31 cellular contexts compared by ENCODE assay signal in the genomic region with DNA sequence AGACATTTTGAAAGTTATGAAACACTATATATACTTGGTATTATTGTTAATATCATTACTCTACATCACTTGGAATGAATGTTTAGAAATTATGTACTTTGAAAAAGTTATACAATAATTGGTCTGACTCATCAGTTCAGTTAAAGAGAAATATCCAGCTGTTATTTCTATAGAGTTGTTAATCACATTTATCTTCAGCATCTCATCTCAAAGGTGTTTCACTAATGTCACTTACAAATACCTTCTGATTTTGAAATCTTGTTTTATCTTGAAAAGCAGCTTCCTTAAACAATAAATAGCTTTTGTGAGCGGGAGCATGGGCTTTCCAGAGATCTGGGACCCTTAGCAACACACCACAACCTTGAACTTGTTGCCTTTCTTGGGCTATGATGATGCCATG.
"Had no signal": no experiment of that assay in that cellular context is flagged by ENCODE, and none has a peak within 500 bp of the region (broad histone marks: within the 10 kb centered on the region; RNA-seq: fewer than 3 reads in every experiment).

No MANE protein-coding gene starts in this region.

- ATAC-seq: activated naive CD4-positive, alpha-beta T cell treated with anti-CD3 and anti-CD28 coated beads, Interleukin-2, amount 50 U/mL, for 72 hours; activated naive CD8-positive, alpha-beta T cell treated with anti-CD3 and anti-CD28 coated beads, Interleukin-2, amount 50 U/mL, for 24 hours; activated T-cell treated with anti-CD3 and anti-CD28 coated beads, Interleukin-2, amount 50 U/mL, for 4 hours; activated T-cell treated with anti-CD3 and anti-CD28 coated beads, Interleukin-2, amount 50 U/mL, for 72 hours; activated T-helper 17 cell treated with anti-CD3 and anti-CD28 coated beads, Interleukin-2, amount 50 U/mL, for 72 hours; body of pancreas had no signal

- DNase-seq: activated effector memory CD4-positive, alpha-beta T cell treated with anti-CD3 and anti-CD28 coated beads, Interleukin-2, amount 50 U/mL, for 16 hours; activated effector memory CD4-positive, alpha-beta T cell treated with Interleukin-2 at 50 U/mL for 16 hours; activated gamma-delta T cell; activated gamma-delta T cell treated with Interleukin-2 at 50 U/mL for 16 hours; activated naive CD4-positive, alpha-beta T cell; activated naive CD4-positive, alpha-beta T cell treated with anti-CD3 and anti-CD28 coated beads for 36 hours; activated naive CD4-positive, alpha-beta T cell treated with anti-CD3 and anti-CD28 coated beads, Interleukin-2, amount 10 ng/mL, durations not matched to agents 7 days and 5 days; activated naive CD4-positive, alpha-beta T cell treated with anti-CD3 and anti-CD28 coated beads, Interleukin-2, amount 50 U/mL, for 16 hours; activated naive CD4-positive, alpha-beta T cell treated with Interleukin-2 at 50 U/mL for 16 hours; activated naive CD8-positive, alpha-beta T cell treated with anti-CD3 and anti-CD28 coated beads for 36 hours; activated naive CD8-positive, alpha-beta T cell treated with anti-CD3 and anti-CD28 coated beads, Interleukin-2, amount 10 ng/mL, durations not matched to agents 7 days and 5 days; activated naive CD8-positive, alpha-beta T cell treated with anti-CD3 and anti-CD28 coated beads, Interleukin-2, amount 50 U/mL, for 24 hours; activated T-cell treated with anti-CD3 and anti-CD28 coated beads, Interleukin-2, amount 50 U/mL, for 1 hour; activated T-cell treated with anti-CD3 and anti-CD28 coated beads, Interleukin-2, amount 50 U/mL, for 24 hours; activated T-cell treated with anti-CD3 and anti-CD28 coated beads, Interleukin-2, amount 50 U/mL, for 4 hours; activated T-cell treated with anti-CD3 and anti-CD28 coated beads, Interleukin-2, amount 50 U/mL, for 48 hours; activated T-cell treated with anti-CD3 and anti-CD28 coated beads, Interleukin-2, amount 50 U/mL, for 72 hours; adrenal gland; amniotic stem cell; amygdala; anterior cingulate cortex; aorta; body of pancreas; brain microvascular endothelial cell; caudate nucleus; central memory CD4-positive, alpha-beta T cell; cerebellar nuclear complex had no signal

- FAIRE-seq: astrocyte, bronchial epithelial cell had no signal
